8 cellular contexts compared by ENCODE assay signal in the genomic region with DNA sequence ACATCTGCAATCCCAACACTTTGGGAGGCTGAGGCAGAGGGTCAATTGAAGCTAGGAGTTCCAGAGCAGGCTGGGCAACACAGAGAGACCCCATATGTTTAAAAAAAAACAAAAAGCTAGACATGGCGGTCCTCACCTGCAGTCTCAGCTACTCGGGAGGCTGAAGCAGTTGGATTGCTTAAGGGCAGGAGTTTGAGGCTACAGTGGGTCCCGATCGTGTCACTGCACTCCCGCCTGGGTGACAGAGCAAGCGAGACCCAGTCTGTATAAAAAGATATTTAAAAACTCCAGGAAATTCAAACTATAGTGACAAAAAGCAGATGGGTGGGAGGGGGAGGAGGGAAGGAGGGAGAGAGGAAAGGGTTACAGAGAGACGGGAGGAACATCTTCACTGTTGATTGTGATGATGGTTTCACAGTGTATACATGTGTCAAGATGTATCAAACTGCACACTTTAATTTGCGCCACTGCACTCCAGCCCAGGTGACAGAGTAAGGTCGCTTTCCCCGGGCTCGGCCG. TPM values are rescaled to one million over a fixed set of nuclear protein-coding genes. Genes with fewer than 3 reads are reported as not detected.
A peak's percentile ranks its signal among the peaks of the same experiment; 100 is the strongest.
DNase-seq lines count a peak whose midpoint lies in the region; ATAC-seq and TF ChIP-seq lines count a peak whose summit lies in the region.

No MANE protein-coding gene starts in this region.

- H3K4me3 ChIP-seq in OCI-LY1 (ENCODE audit: low read depth, low read length, poor library complexity, severe bottlenecking): peak overlapping the region; percentile 97

- H3K27ac Mint-ChIP-seq in activated CD4-positive, alpha-beta T cell treated with anti-CD3 and anti-CD28 coated beads, Interleukin-2, amount 10 ng/mL, durations not matched to agents 7 days and 5 days: peak overlapping the region; percentile 96
- peak overlapping the region; percentile 92 for H3K27ac Mint-ChIP-seq in dendritic cell treated with granulocyte-macrophage colony-stimulating factor and Interleukin-4, amounts not matched to agents 40 ng/mL and 50 ng/mL, for 4 days
- H3K27ac Mint-ChIP-seq in natural killer cell treated with Interleukin-12 subunit alpha and Interleukin-12 subunit beta and Interleukin-15 and Interleukin-18, amount 100 ng/mL, for 72 hours: peak overlapping the region; percentile 84 to 90

- peaks cover 54% of the 10 kb centered on the region for H3K4me1 Mint-ChIP-seq in activated CD4-positive, alpha-beta T cell treated with anti-CD3 and anti-CD28 coated beads, Interleukin-2, amount 10 ng/mL, durations not matched to agents 7 days and 5 days
- H3K4me1 Mint-ChIP-seq in dendritic cell treated with granulocyte-macrophage colony-stimulating factor and Interleukin-4, amounts not matched to agents 40 ng/mL and 50 ng/mL, for 4 days (ENCODE audit: low read depth): peaks cover 48% of the 10 kb centered on the region
- peaks cover 24 to 40% of the 10 kb centered on the region in 2 donors for H3K4me1 Mint-ChIP-seq in natural killer cell treated with Interleukin-12 subunit alpha and Interleukin-12 subunit beta and Interleukin-15 and Interleukin-18, amount 100 ng/mL, for 72 hours (ENCODE audit: low read depth in 2 of 2)

- H3K9ac ChIP-seq in OCI-LY1 (ENCODE audit: low read length): peak overlapping the region; percentile 99

- DNase-seq in activated CD4-positive, alpha-beta T cell treated with anti-CD3 and anti-CD28 coated beads, Interleukin-2, amount 10 ng/mL, durations not matched to agents 7 days and 5 days: no peak
- DNase-seq in activated CD4-positive, alpha-beta T cell treated with anti-CD3 and anti-CD28 coated beads for 1 hour: no peak
- DNase-seq in natural killer cell treated with Interleukin-12 subunit alpha and Interleukin-12 subunit beta and Interleukin-15 and Interleukin-18, amount 100 ng/mL, for 72 hours (ENCODE audit: low spot score): no peak
- no peak for DNase-seq in activated CD4-positive, CD25-positive, alpha-beta regulatory T cell (lab: John Stamatoyannopoulos, UW)
- no peak for DNase-seq in NCI-H1436 (lab: John Stamatoyannopoulos, UW)

- ATAC-seq in natural killer cell treated with Interleukin-12 subunit alpha and Interleukin-12 subunit beta and Interleukin-15 and Interleukin-18, amount 100 ng/mL, for 72 hours: no peak
- no peak for ATAC-seq in HG03097 (IDR thresholded peaks at IDR 0.05; ENCODE audit: low FRiP score, unreplicated experiment)

- H3F3A ChIP-seq in OCI-LY1 (ENCODE audit: insufficient read depth, low read length): no peaks in the 10 kb centered on the region

- H3K9me3 Mint-ChIP-seq in activated CD4-positive, alpha-beta T cell treated with anti-CD3 and anti-CD28 coated beads, Interleukin-2, amount 10 ng/mL, durations not matched to agents 7 days and 5 days: no peaks in the 10 kb centered on the region
- H3K9me3 Mint-ChIP-seq in dendritic cell treated with granulocyte-macrophage colony-stimulating factor and Interleukin-4, amounts not matched to agents 40 ng/mL and 50 ng/mL, for 4 days: no peaks in the 10 kb centered on the region
- no peaks in the 10 kb centered on the region for H3K9me3 Mint-ChIP-seq in natural killer cell treated with Interleukin-12 subunit alpha and Interleukin-12 subunit beta and Interleukin-15 and Interleukin-18, amount 100 ng/mL, for 72 hours

- no peaks in the 10 kb centered on the region for H4K20me1 ChIP-seq in OCI-LY1 (ENCODE audit: insufficient read depth, low read length)

- peaks cover 36% of the 10 kb centered on the region for H3K4me1 ChIP-seq in OCI-LY1 (ENCODE audit: insufficient read depth, low read length, severe bottlenecking)

- H3K36me3 Mint-ChIP-seq in activated CD4-positive, alpha-beta T cell treated with anti-CD3 and anti-CD28 coated beads, Interleukin-2, amount 10 ng/mL, durations not matched to agents 7 days and 5 days (ENCODE audit: low read depth): peaks cover 25% of the 10 kb centered on the region
- peaks cover 36% of the 10 kb centered on the region for H3K36me3 Mint-ChIP-seq in dendritic cell treated with granulocyte-macrophage colony-stimulating factor and Interleukin-4, amounts not matched to agents 40 ng/mL and 50 ng/mL, for 4 days (ENCODE audit: low read depth)
- no peaks in the 10 kb centered on the region for H3K36me3 Mint-ChIP-seq in natural killer cell treated with Interleukin-12 subunit alpha and Interleukin-12 subunit beta and Interleukin-15 and Interleukin-18, amount 100 ng/mL, for 72 hours

- CTCF ChIA-PET in activated CD4-positive, alpha-beta T cell treated with anti-CD3 and anti-CD28 coated beads, Interleukin-2, amount 10 ng/mL, durations not matched to agents 7 days and 5 days (lab: Charles Lee): interaction anchor here (0.6 to 3.7 kb wide), 3 partner anchors 19 to 53 kb away, joined by 3 to 23 read pairs (median 4); no protein-coding TSS in a partner anchor

- H3K27me3 Mint-ChIP-seq in activated CD4-positive, alpha-beta T cell treated with anti-CD3 and anti-CD28 coated beads, Interleukin-2, amount 10 ng/mL, durations not matched to agents 7 days and 5 days: no peaks in the 10 kb centered on the region
- H3K27me3 Mint-ChIP-seq in dendritic cell treated with granulocyte-macrophage colony-stimulating factor and Interleukin-4, amounts not matched to agents 40 ng/mL and 50 ng/mL, for 4 days: no peaks in the 10 kb centered on the region
- H3K27me3 Mint-ChIP-seq in natural killer cell treated with Interleukin-12 subunit alpha and Interleukin-12 subunit beta and Interleukin-15 and Interleukin-18, amount 100 ng/mL, for 72 hours: no peaks in the 10 kb centered on the region

- peak overlapping the region; percentile 94 for H3K4me3 Mint-ChIP-seq in activated CD4-positive, alpha-beta T cell treated with anti-CD3 and anti-CD28 coated beads, Interleukin-2, amount 10 ng/mL, durations not matched to agents 7 days and 5 days
- H3K4me3 Mint-ChIP-seq in dendritic cell treated with granulocyte-macrophage colony-stimulating factor and Interleukin-4, amounts not matched to agents 40 ng/mL and 50 ng/mL, for 4 days: peak overlapping the region; percentile 87
- H3K4me3 Mint-ChIP-seq in natural killer cell treated with Interleukin-12 subunit alpha and Interleukin-12 subunit beta and Interleukin-15 and Interleukin-18, amount 100 ng/mL, for 72 hours: peak overlapping the region; percentile 92

- peaks cover 47% of the 10 kb centered on the region for H3K79me2 ChIP-seq in OCI-LY1 (ENCODE audit: insufficient read depth, low read length)

- H3K9me3 ChIP-seq in OCI-LY1 (ENCODE audit: low read length): no peaks in the 10 kb centered on the region

- TF ChIP-seq CTCF in OCI-LY1 (IDR thresholded peaks at IDR 0.05; ENCODE audit: low read length): no peak

- H3K9me2 ChIP-seq in OCI-LY1 (ENCODE audit: low read depth, low read length): no peaks in the 10 kb centered on the region

- H3K27ac ChIP-seq in OCI-LY1 (ENCODE audit: low read depth, low read length, poor library complexity, severe bottlenecking): peak overlapping the region; percentile 93

- intact Hi-C loops in dendritic cell treated with granulocyte-macrophage colony-stimulating factor and Interleukin-4, amounts not matched to agents 40 ng/mL and 50 ng/mL, for 4 days (cut with micrococcal nuclease): loop anchor here (5.0 to 10.0 kb wide), 3 partner anchors 313 to 1614 kb away; partner anchors contain the start of genes MBP and PTGR3

- POLR2A ChIA-PET in activated CD4-positive, alpha-beta T cell treated with anti-CD3 and anti-CD28 coated beads, Interleukin-2, amount 10 ng/mL, durations not matched to agents 7 days and 5 days (lab: Charles Lee): no interaction called here

- no peak overlapping the region for H2AFZ ChIP-seq in OCI-LY1 (ENCODE audit: low read length)

- H3K4me2 ChIP-seq in OCI-LY1 (ENCODE audit: low read length): peak overlapping the region; percentile 71

- H3K27me3 ChIP-seq in OCI-LY1 (ENCODE audit: insufficient read depth, low read length): no peaks in the 10 kb centered on the region

- peaks cover 19% of the 10 kb centered on the region; the same call in 1 of the 2 replicates for H3K36me3 ChIP-seq in OCI-LY1 (ENCODE audit: insufficient read depth, low read length)

RNA-seq across cellular contexts. Expression of gene ZNF236, which starts 0.9 kb away (rescaled TPM):
- 10 to 100 TPM; 23.9 to 27.7 TPM for total RNA-seq in activated CD4-positive, alpha-beta T cell treated with anti-CD3 and anti-CD28 coated beads, Interleukin-2, amount 10 ng/mL, durations not matched to agents 7 days and 5 days
- 10 to 100 TPM; 18.0 to 37.4 TPM for total RNA-seq in natural killer cell treated with Interleukin-12 subunit alpha and Interleukin-12 subunit beta and Interleukin-15 and Interleukin-18, amount 100 ng/mL, for 72 hours
